Comparison of ENCODE assay signal across 8 cellular contexts in genomic region chr12:92139634-92140555, GRCh38. TPM values are rescaled to one million over a fixed set of nuclear protein-coding genes. Genes with fewer than 3 reads are reported as not detected.
DNase-seq lines count a peak whose midpoint lies in the region; ATAC-seq and TF ChIP-seq lines count a peak whose summit lies in the region.

No MANE protein-coding gene starts in this region.

- H3K4me1 Mint-ChIP-seq in activated naive CD8-positive, alpha-beta T cell treated with anti-CD3 and anti-CD28 coated beads for 36 hours, result peaks cover 42% of the 10 kb centered on the region

- TF ChIP-seq POLR2A in heart left ventricle (IDR thresholded peaks at IDR 0.05), result no peak

- H3K27ac ChIP-seq in heart left ventricle, result peak overlapping the region; percentile 3 to 100 (median 98)
- peak overlapping the region in 1 of 2 donors; percentile 52 for H3K27ac ChIP-seq in liver (ENCODE audit: low read depth in 1 of 2, low read length in 2 of 2)
- H3K27ac ChIP-seq in upper lobe of right lung, result peak overlapping the region; percentile 99

- H3K4me3 ChIP-seq in heart left ventricle, result peak overlapping the region; percentile 76 to 96 (median 92)
- peak overlapping the region; percentile 49 to 94 (median 89) for H3K4me3 ChIP-seq in liver (ENCODE audit: low read depth in 1 of 3, low read length in 3 of 3)
- peak overlapping the region; percentile 73 for H3K4me3 ChIP-seq in upper lobe of right lung

- H3K27me3 Mint-ChIP-seq in activated naive CD8-positive, alpha-beta T cell treated with anti-CD3 and anti-CD28 coated beads for 36 hours, result peaks cover 5% of the 10 kb centered on the region

- 17 to 24% (median 20%) methylated on average over 4 of the region's 4 CpGs for WGBS in heart left ventricle, 4 donors
- WGBS in liver, result 26% methylated on average over 4 of the region's 4 CpGs

- no peaks in the 10 kb centered on the region for H3K9me3 Mint-ChIP-seq in activated naive CD8-positive, alpha-beta T cell treated with anti-CD3 and anti-CD28 coated beads for 36 hours

- peaks cover 0 to 37% (median 20%) of the 10 kb centered on the region in 9 donors for H3K36me3 ChIP-seq in heart left ventricle
- H3K36me3 ChIP-seq in liver (ENCODE audit: control insufficient read depth in 4 of 4, insufficient read depth in 3 of 4, low read depth in 1 of 4, low read length in 3 of 4), result peaks cover 0 to 19% (median 0%) of the 10 kb centered on the region in 4 donors
- H3K36me3 ChIP-seq in upper lobe of right lung, result peaks cover 35% of the 10 kb centered on the region

- intact Hi-C loops in heart left ventricle (cut with DNase I), result loop anchor here (2.0 to 10.0 kb wide), 23 partner anchors 65 to 758 kb away; no protein-coding TSS in a partner anchor
- intact Hi-C loops in left ventricle myocardium superior (cut with micrococcal nuclease), result loop anchor here (5.0 to 10.0 kb wide), 5 partner anchors 105 to 555 kb away; no protein-coding TSS in a partner anchor
- intact Hi-C loops in upper lobe of right lung (cut with DNase I), result no loop called here

- no peak for ATAC-seq in heart left ventricle
- ATAC-seq in left ventricle myocardium superior, result no peak
- ATAC-seq in upper lobe of right lung, result no peak

- H3K9me3 ChIP-seq in heart left ventricle, result no peaks in the 10 kb centered on the region
- H3K9me3 ChIP-seq in liver (ENCODE audit: control insufficient read depth in 4 of 4, low read length in 3 of 4), result no peaks in the 10 kb centered on the region
- no peaks in the 10 kb centered on the region for H3K9me3 ChIP-seq in upper lobe of right lung

- H3K27me3 ChIP-seq in heart left ventricle, result no peaks in the 10 kb centered on the region
- H3K27me3 ChIP-seq in liver (ENCODE audit: control insufficient read depth in 4 of 4, insufficient read depth in 4 of 4, low read length in 3 of 4), result no peaks in the 10 kb centered on the region
- H3K27me3 ChIP-seq in upper lobe of right lung, result no peaks in the 10 kb centered on the region

- TF ChIP-seq CTCF in heart left ventricle (IDR thresholded peaks at IDR 0.05), result no peak
- TF ChIP-seq CTCF in liver (IDR thresholded peaks at IDR 0.05; ENCODE audit: low read depth, low read length, missing input control), result no peak
- TF ChIP-seq CTCF in upper lobe of right lung (IDR thresholded peaks at IDR 0.05), result no peak

- TF ChIP-seq RAD21 in liver (IDR thresholded peaks at IDR 0.05), result peak in 1 of 2 donors; percentile 37

- DNase-seq in heart left ventricle (no peak), left ventricle myocardium superior (no peak), upper lobe of right lung (no peak), NCI-H2227 treated with DMSO at 0.1 percent for 48 hours (lab: John Stamatoyannopoulos, UW) (no peak), T1000 (lab: John Stamatoyannopoulos, UW) (no peak), putamen (ENCODE audit: low spot score) (no peak)
- DNase-seq in activated naive CD8-positive, alpha-beta T cell treated with anti-CD3 and anti-CD28 coated beads for 36 hours, result no peak

- H3K4me3 Mint-ChIP-seq in activated naive CD8-positive, alpha-beta T cell treated with anti-CD3 and anti-CD28 coated beads for 36 hours, result peak overlapping the region; percentile 99

- peaks cover 0 to 84% (median 44%) of the 10 kb centered on the region in 12 donors for H3K4me1 ChIP-seq in heart left ventricle
- H3K4me1 ChIP-seq in liver (ENCODE audit: control insufficient read depth in 4 of 4, insufficient read depth in 4 of 4, low read length in 3 of 4), result peaks cover 7 to 61% (median 26%) of the 10 kb centered on the region in 4 donors
- H3K4me1 ChIP-seq in upper lobe of right lung, result peaks cover 32% of the 10 kb centered on the region

- H3K9ac ChIP-seq in liver (ENCODE audit: low read depth in 1 of 2, low read length in 2 of 2), result peak overlapping the region; percentile 32 to 96

- H3K27ac Mint-ChIP-seq in activated naive CD8-positive, alpha-beta T cell treated with anti-CD3 and anti-CD28 coated beads for 36 hours, result peak overlapping the region; percentile 96

- H3K36me3 Mint-ChIP-seq in activated naive CD8-positive, alpha-beta T cell treated with anti-CD3 and anti-CD28 coated beads for 36 hours, result peaks cover 90% of the 10 kb centered on the region

TF ChIP-seq in liver, 16 proteins besides CTCF, POLR2A, EP300 and RAD21:
- TF ChIP-seq RXRA (IDR thresholded peaks at IDR 0.05), result no peak
- TF ChIP-seq, protein P1, sequence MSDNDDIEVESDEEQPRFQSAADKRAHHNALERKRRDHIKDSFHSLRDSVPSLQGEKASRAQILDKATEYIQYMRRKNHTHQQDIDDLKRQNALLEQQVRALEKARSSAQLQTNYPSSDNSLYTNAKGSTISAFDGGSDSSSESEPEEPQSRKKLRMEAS (IDR thresholded peaks at IDR 0.05), result no peak
- no peak for TF ChIP-seq YY1 (IDR thresholded peaks at IDR 0.05)
- no peak for TF ChIP-seq FOXA2 (IDR thresholded peaks at IDR 0.05)
- TF ChIP-seq ZBTB33 (IDR thresholded peaks at IDR 0.05), result no peak
- TF ChIP-seq HNF4G (IDR thresholded peaks at IDR 0.05), result no peak
- TF ChIP-seq, protein P2, sequence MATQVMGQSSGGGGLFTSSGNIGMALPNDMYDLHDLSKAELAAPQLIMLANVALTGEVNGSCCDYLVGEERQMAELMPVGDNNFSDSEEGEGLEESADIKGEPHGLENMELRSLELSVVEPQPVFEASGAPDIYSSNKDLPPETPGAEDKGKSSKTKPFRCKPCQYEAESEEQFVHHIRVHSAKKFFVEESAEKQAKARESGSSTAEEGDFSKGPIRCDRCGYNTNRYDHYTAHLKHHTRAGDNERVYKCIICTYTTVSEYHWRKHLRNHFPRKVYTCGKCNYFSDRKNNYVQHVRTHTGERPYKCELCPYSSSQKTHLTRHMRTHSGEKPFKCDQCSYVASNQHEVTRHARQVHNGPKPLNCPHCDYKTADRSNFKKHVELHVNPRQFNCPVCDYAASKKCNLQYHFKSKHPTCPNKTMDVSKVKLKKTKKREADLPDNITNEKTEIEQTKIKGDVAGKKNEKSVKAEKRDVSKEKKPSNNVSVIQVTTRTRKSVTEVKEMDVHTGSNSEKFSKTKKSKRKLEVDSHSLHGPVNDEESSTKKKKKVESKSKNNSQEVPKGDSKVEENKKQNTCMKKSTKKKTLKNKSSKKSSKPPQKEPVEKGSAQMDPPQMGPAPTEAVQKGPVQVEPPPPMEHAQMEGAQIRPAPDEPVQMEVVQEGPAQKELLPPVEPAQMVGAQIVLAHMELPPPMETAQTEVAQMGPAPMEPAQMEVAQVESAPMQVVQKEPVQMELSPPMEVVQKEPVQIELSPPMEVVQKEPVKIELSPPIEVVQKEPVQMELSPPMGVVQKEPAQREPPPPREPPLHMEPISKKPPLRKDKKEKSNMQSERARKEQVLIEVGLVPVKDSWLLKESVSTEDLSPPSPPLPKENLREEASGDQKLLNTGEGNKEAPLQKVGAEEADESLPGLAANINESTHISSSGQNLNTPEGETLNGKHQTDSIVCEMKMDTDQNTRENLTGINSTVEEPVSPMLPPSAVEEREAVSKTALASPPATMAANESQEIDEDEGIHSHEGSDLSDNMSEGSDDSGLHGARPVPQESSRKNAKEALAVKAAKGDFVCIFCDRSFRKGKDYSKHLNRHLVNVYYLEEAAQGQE (IDR thresholded peaks at IDR 0.05), result no peak
- no peak for TF ChIP-seq TAF1 (conservative IDR thresholded peaks at IDR 0.05)
- no peak for TF ChIP-seq NR2F2 (IDR thresholded peaks at IDR 0.05)
- no peak for TF ChIP-seq FOXA1 (IDR thresholded peaks at IDR 0.05)
- TF ChIP-seq EGR1 (IDR thresholded peaks at IDR 0.05; ENCODE audit: low read depth in 2 of 2), result no peak
- TF ChIP-seq SP1 (IDR thresholded peaks at IDR 0.05), result no peak
- TF ChIP-seq GABPA (IDR thresholded peaks at IDR 0.05 in 1 of 2, conservative IDR thresholded peaks at IDR 0.05 in 1 of 2), result no peak
- no peak for TF ChIP-seq JUND (IDR thresholded peaks at IDR 0.05)
- TF ChIP-seq ATF3 (IDR thresholded peaks at IDR 0.05), result no peak
- TF ChIP-seq HNF4A (conservative IDR thresholded peaks at IDR 0.05), result no peak

RNA-seq across cellular contexts. Expression of gene BTG1, which starts 5.8 kb away (rescaled TPM):
- total RNA-seq in heart left ventricle, result 100 to 1,000 TPM in 1 of 9 donors, 10 to 100 TPM in 8; 20.5 to 120 (median 58.3) TPM
- polyA plus RNA-seq in heart left ventricle, result 10 to 100 TPM; 23.5 to 25.1 TPM
- 74.6 TPM for total RNA-seq in left ventricle myocardium superior
- total RNA-seq in activated naive CD8-positive, alpha-beta T cell treated with anti-CD3 and anti-CD28 coated beads for 36 hours, result 100 to 1,000 TPM; 147 to 153 TPM
- 10 to 100 TPM; 16.4 to 41.4 TPM for total RNA-seq in liver
- polyA plus RNA-seq in liver, result 100 to 1,000 TPM in 1 of 2 donors, 10 to 100 TPM in 1; 13.7 to 107 TPM
- 163 TPM for total RNA-seq in upper lobe of right lung
